ENCODE assay signal across 1 cellular context in genomic region chr12:51238510-51239334, GRCh38.
A peak's percentile ranks its signal among the peaks of the same experiment; 100 is the strongest.
TF ChIP-seq lines count a peak whose summit lies in the region.

A gene with protein sequence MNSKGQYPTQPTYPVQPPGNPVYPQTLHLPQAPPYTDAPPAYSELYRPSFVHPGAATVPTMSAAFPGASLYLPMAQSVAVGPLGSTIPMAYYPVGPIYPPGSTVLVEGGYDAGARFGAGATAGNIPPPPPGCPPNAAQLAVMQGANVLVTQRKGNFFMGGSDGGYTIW (plus strand): TSS chr12:51238826. CDS start chr12:51238908, 82 bp downstream.

TF ChIP-seq in K562, 482 proteins besides CTCF, POLR2A, EP300 and RAD21 (continued from another document and continues in another):
- no peak for TF ChIP-seq ZNF592 (IDR thresholded peaks at IDR 0.05)
- no peak for TF ChIP-seq CBX5 (IDR thresholded peaks at IDR 0.05; ENCODE audit: borderline replicate concordance, low read depth)
- TF ChIP-seq ZNF583 (CRISPR knock-in tag; IDR thresholded peaks at IDR 0.05), result no peak
- TF ChIP-seq SMAD4 (CRISPR knock-in tag; conservative IDR thresholded peaks at IDR 0.05), result peak; percentile 75
- peak; percentile 44 for TF ChIP-seq HMGN3 (IDR thresholded peaks at IDR 0.05; ENCODE audit: borderline replicate concordance, extremely low read depth, insufficient read length, low read depth, low read length)
- no peak for TF ChIP-seq ATF1 (CRISPR knock-in tag; IDR thresholded peaks at IDR 0.05)
- TF ChIP-seq ATF1 (tag; IDR thresholded peaks at IDR 0.05), result peak; percentile 95
- TF ChIP-seq TAF9B (IDR thresholded peaks at IDR 0.05; ENCODE audit: partially characterized antibody), result peak; percentile 78
- TF ChIP-seq KDM4B (IDR thresholded peaks at IDR 0.05; ENCODE audit: borderline replicate concordance in 2 of 2, low read depth in 1 of 2), result 0 out of 4 replicates have a peak, but pooled peaks of 1 of the 2 experiments have one; percentile 32
- no peak; a peak in 1 of 3 replicates for TF ChIP-seq CBX3 (IDR thresholded peaks at IDR 0.05; ENCODE audit: borderline replicate concordance in 1 of 2, low read length in 2 of 2)
- TF ChIP-seq TCF7 (IDR thresholded peaks at IDR 0.05; ENCODE audit: borderline replicate concordance), result no peak; the same call in 1 of the 2 replicates
- TF ChIP-seq GTF2A2 (tag; IDR thresholded peaks at IDR 0.05), result no peak
- no peak for TF ChIP-seq HDGF (IDR thresholded peaks at IDR 0.05)
- TF ChIP-seq BRCA1 (IDR thresholded peaks at IDR 0.05), result no peak
- TF ChIP-seq BRCA1 (CRISPR knock-in tag; IDR thresholded peaks at IDR 0.05), result no peak
- TF ChIP-seq MIER1 (IDR thresholded peaks at IDR 0.05; ENCODE audit: low read depth), result no peak
- TF ChIP-seq PCBP2 (IDR thresholded peaks at IDR 0.05; ENCODE audit: low read depth, low read length, poor library complexity, severe bottlenecking), result no peak
- peak; percentile 79; the same call in 1 of the 2 replicates for TF ChIP-seq CBX1 (IDR thresholded peaks at IDR 0.05; ENCODE audit: low read depth)
- TF ChIP-seq KDM2B (CRISPR knock-in tag; IDR thresholded peaks at IDR 0.05), result no peak
- no peak for TF ChIP-seq FOXJ3 (CRISPR knock-in tag; IDR thresholded peaks at IDR 0.05)
- no peak for TF ChIP-seq TCF7L2 (IDR thresholded peaks at IDR 0.05; ENCODE audit: low read depth, low read length)
- no peak for TF ChIP-seq CSDE1 (IDR thresholded peaks at IDR 0.05)
- no peak for TF ChIP-seq PREB (CRISPR knock-in tag; IDR thresholded peaks at IDR 0.05)
- TF ChIP-seq THAP7 (CRISPR knock-in tag; IDR thresholded peaks at IDR 0.05), result peak; percentile 78
- TF ChIP-seq KAT7 (CRISPR knock-in tag; IDR thresholded peaks at IDR 0.05; ENCODE audit: borderline replicate concordance), result peak; percentile 56; the same call in 1 of the 2 replicates
- no peak for TF ChIP-seq RBM34 (IDR thresholded peaks at IDR 0.05; ENCODE audit: borderline replicate concordance, insufficient read depth, low read length)
- TF ChIP-seq KDM5B (IDR thresholded peaks at IDR 0.05; ENCODE audit: insufficient replicate concordance, low read depth, low read length), result peak; percentile 71
- TF ChIP-seq TGIF2 (CRISPR knock-in tag; IDR thresholded peaks at IDR 0.05), result no peak
- TF ChIP-seq ZNF24 (IDR thresholded peaks at IDR 0.05), result no peak
- TF ChIP-seq ZNF124 (CRISPR knock-in tag; IDR thresholded peaks at IDR 0.05), result no peak
- no peak for TF ChIP-seq NCOA4 (IDR thresholded peaks at IDR 0.05; ENCODE audit: partially characterized antibody)
- TF ChIP-seq, protein P1, sequence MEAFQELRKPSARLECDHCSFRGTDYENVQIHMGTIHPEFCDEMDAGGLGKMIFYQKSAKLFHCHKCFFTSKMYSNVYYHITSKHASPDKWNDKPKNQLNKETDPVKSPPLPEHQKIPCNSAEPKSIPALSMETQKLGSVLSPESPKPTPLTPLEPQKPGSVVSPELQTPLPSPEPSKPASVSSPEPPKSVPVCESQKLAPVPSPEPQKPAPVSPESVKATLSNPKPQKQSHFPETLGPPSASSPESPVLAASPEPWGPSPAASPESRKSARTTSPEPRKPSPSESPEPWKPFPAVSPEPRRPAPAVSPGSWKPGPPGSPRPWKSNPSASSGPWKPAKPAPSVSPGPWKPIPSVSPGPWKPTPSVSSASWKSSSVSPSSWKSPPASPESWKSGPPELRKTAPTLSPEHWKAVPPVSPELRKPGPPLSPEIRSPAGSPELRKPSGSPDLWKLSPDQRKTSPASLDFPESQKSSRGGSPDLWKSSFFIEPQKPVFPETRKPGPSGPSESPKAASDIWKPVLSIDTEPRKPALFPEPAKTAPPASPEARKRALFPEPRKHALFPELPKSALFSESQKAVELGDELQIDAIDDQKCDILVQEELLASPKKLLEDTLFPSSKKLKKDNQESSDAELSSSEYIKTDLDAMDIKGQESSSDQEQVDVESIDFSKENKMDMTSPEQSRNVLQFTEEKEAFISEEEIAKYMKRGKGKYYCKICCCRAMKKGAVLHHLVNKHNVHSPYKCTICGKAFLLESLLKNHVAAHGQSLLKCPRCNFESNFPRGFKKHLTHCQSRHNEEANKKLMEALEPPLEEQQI (IDR thresholded peaks at IDR 0.05), result no peak
- TF ChIP-seq E4F1 (CRISPR knock-in tag; IDR thresholded peaks at IDR 0.05; ENCODE audit: borderline replicate concordance), result no peak
- TF ChIP-seq ZNF707 (CRISPR knock-in tag; conservative IDR thresholded peaks at IDR 0.05), result no peak
- peak; percentile 34; the same call in 1 of the 2 replicates for TF ChIP-seq JUND (IDR thresholded peaks at IDR 0.05; ENCODE audit: borderline replicate concordance, low read depth, low read length)
- TF ChIP-seq JUND (tag; IDR thresholded peaks at IDR 0.05; ENCODE audit: borderline replicate concordance, low read depth, low read length), result no peak
- no peak for TF ChIP-seq STAG1 (CRISPR knock-in tag; IDR thresholded peaks at IDR 0.05; ENCODE audit: borderline replicate concordance)
- peak; percentile 60 for TF ChIP-seq SMAD1 (IDR thresholded peaks at IDR 0.05; ENCODE audit: low read depth, low read length, partially characterized antibody)
- TF ChIP-seq SREBF1 (IDR thresholded peaks at IDR 0.05; ENCODE audit: borderline replicate concordance, low read depth, low read length), result no peak
- TF ChIP-seq DIDO1 (tag; IDR thresholded peaks at IDR 0.05; ENCODE audit: low read depth), result 0 out of 2 replicates have a peak, but pooled peaks have one; percentile 29
- TF ChIP-seq ZNF830 (CRISPR knock-in tag; IDR thresholded peaks at IDR 0.05), result 0 out of 2 replicates have a peak, but pooled peaks have one; percentile 54
- peak; percentile 87 for TF ChIP-seq CHD2 (IDR thresholded peaks at IDR 0.05; ENCODE audit: low read depth, low read length)
- TF ChIP-seq SMAD3 (CRISPR knock-in tag; conservative IDR thresholded peaks at IDR 0.05), result 0 out of 2 replicates have a peak, but pooled peaks have one; percentile 49
- no peak for TF ChIP-seq FOSL1 (tag; conservative IDR thresholded peaks at IDR 0.05)
- TF ChIP-seq ZNF561 (CRISPR knock-in tag; conservative IDR thresholded peaks at IDR 0.05), result no peak
- no peak for TF ChIP-seq PTRF (tag; IDR thresholded peaks at IDR 0.05)
- TF ChIP-seq CREB5 (CRISPR knock-in tag; IDR thresholded peaks at IDR 0.05), result no peak
- TF ChIP-seq POLR2B (IDR thresholded peaks at IDR 0.05; ENCODE audit: low read depth, partially characterized antibody), result peak; percentile 89
- peak; percentile 58 for TF ChIP-seq PCBP1 (IDR thresholded peaks at IDR 0.05; ENCODE audit: low read depth, low read length, poor library complexity, severe bottlenecking)
- TF ChIP-seq, protein P2, sequence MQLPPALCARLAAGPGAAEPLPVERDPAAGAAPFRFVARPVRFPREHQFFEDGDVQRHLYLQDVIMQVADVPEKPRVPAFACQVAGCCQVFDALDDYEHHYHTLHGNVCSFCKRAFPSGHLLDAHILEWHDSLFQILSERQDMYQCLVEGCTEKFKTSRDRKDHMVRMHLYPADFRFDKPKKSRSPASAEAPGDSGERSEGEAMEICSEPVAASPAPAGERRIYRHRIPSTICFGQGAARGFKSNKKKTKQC (CRISPR knock-in tag; IDR thresholded peaks at IDR 0.05), result peak; percentile 76
- no peak for TF ChIP-seq KLF10 (CRISPR knock-in tag; IDR thresholded peaks at IDR 0.05)
- no peak for TF ChIP-seq IRF9 (tag; IDR thresholded peaks at IDR 0.05)
- TF ChIP-seq, protein P3, sequence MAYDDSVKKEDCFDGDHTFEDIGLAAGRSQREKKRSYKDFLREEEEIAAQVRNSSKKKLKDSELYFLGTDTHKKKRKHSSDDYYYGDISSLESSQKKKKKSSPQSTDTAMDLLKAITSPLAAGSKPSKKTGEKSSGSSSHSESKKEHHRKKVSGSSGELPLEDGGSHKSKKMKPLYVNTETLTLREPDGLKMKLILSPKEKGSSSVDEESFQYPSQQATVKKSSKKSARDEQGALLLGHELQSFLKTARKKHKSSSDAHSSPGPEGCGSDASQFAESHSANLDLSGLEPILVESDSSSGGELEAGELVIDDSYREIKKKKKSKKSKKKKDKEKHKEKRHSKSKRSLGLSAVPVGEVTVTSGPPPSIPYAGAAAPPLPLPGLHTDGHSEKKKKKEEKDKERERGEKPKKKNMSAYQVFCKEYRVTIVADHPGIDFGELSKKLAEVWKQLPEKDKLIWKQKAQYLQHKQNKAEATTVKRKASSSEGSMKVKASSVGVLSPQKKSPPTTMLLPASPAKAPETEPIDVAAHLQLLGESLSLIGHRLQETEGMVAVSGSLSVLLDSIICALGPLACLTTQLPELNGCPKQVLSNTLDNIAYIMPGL (CRISPR knock-in tag; IDR thresholded peaks at IDR 0.05), result peak; percentile 92
